17 cellular contexts compared by ENCODE assay signal in genomic region chr16:65888201-65888600, GRCh38.
A peak's percentile ranks its signal among the peaks of the same experiment; 100 is the strongest.
DNase-seq lines count a peak whose midpoint lies in the region; ATAC-seq, FAIRE-seq and TF ChIP-seq lines count a peak whose summit lies in the region.
"Had no signal": no experiment of that assay in that cellular context is flagged by ENCODE, and none has a peak within 500 bp of the region (broad histone marks: within the 10 kb centered on the region; RNA-seq: fewer than 3 reads in every experiment).

No MANE protein-coding gene starts in this region.

- no peak for TF ChIP-seq EP300 in HepG2 (IDR thresholded peaks at IDR 0.05; ENCODE audit: low read depth in 2 of 2, low read length in 2 of 2)
- no peak for TF ChIP-seq EP300 in HepG2 (CRISPR knock-in tag; IDR thresholded peaks at IDR 0.05; ENCODE audit: borderline replicate concordance)

- DNase-seq in NCI-H748 (lab: John Stamatoyannopoulos, UW; ENCODE audit: unreplicated experiment) = peak; percentile 2
- DNase-seq in NCI-H748 treated with DMSO at 0.1 percent for 48 hours (lab: John Stamatoyannopoulos, UW) = no peak
- peak; percentile 15 for DNase-seq in PC-3
- DNase-seq in mammary epithelial cell = no peak
- DNase-seq in CD8-positive, alpha-beta T cell = no peak
- no peak for DNase-seq in HepG2 (ENCODE audit: low spot score)
- DNase-seq in osteoblast (ENCODE audit: insufficient read length, low spot score, missing footprints) = no peak
- DNase-seq: Caco-2; CD8-positive, alpha-beta memory T cell; DMS53; GM23248; IMR-90 had no signal

- H3K27me3 ChIP-seq in PC-3 (ENCODE audit: low read length) = no peaks in the 10 kb centered on the region
- no peaks in the 10 kb centered on the region for H3K27me3 ChIP-seq in mammary epithelial cell (ENCODE audit: insufficient read depth, low read length)
- H3K27me3 ChIP-seq in CD8-positive, alpha-beta T cell (ENCODE audit: insufficient read depth, low read length) = no peaks in the 10 kb centered on the region
- no peaks in the 10 kb centered on the region for H3K27me3 ChIP-seq in HepG2 (ENCODE audit: control insufficient read depth in 1 of 2, insufficient read depth in 2 of 2, low read length in 2 of 2)
- H3K27me3 ChIP-seq in osteoblast (ENCODE audit: insufficient read depth, low read length) = no peaks in the 10 kb centered on the region

- H3K27ac ChIP-seq in PC-3 (ENCODE audit: low read length) (peak overlapping the region; percentile 91), mammary epithelial cell (ENCODE audit: insufficient read depth, low read depth, low read length) (no peak overlapping the region), HepG2 (ENCODE audit: extremely low read length, insufficient read depth, low read length) (no peak overlapping the region), osteoblast (ENCODE audit: low read depth, low read length) (no peak overlapping the region)
- H3K27ac ChIP-seq in CD8-positive, alpha-beta T cell (ENCODE audit: low read depth, low read length) = no peak overlapping the region
- H3K27ac ChIP-seq: 22Rv1, GM23248, HL-60 had no signal

- H3K4me1 ChIP-seq in PC-3 (ENCODE audit: insufficient read depth, low read length) = peaks cover 38% of the 10 kb centered on the region
- peaks cover 29% of the 10 kb centered on the region for H3K4me1 ChIP-seq in mammary epithelial cell (ENCODE audit: insufficient read depth, low read length)
- no peaks in the 10 kb centered on the region for H3K4me1 ChIP-seq in CD8-positive, alpha-beta T cell (ENCODE audit: insufficient read depth, low read length)
- H3K4me1 ChIP-seq in HepG2 (ENCODE audit: insufficient read depth, low read length) = no peaks in the 10 kb centered on the region
- peaks cover 7% of the 10 kb centered on the region for H3K4me1 ChIP-seq in osteoblast (ENCODE audit: insufficient read depth, low read length)
- H3K4me1 ChIP-seq: Caco-2 had no signal

- no peaks in the 10 kb centered on the region for H3F3A ChIP-seq in PC-3 (ENCODE audit: low read length, unreplicated experiment)

- POLR2A ChIA-PET in PC-3 (lab: Charles Lee; ENCODE audit: unreplicated experiment) (no interaction called here), HepG2 (lab: Yijun Ruan, JAX) (no interaction called here)
- POLR2A ChIA-PET in CD8-positive, alpha-beta T cell (lab: Charles Lee) = no interaction called here

- FAIRE-seq in HepG2 (lab: Jason Lieb, UNC) = no peak
- FAIRE-seq: H54 had no signal

- peaks cover 3% of the 10 kb centered on the region for H3K9me3 Mint-ChIP-seq in CD8-positive, alpha-beta T cell
- H3K9me3 Mint-ChIP-seq: CD14-positive monocyte had no signal

- intact Hi-C loops in PC-3 (cut with micrococcal nuclease) (no loop called here), mammary epithelial cell (cut with micrococcal nuclease) (no loop called here), HepG2 (cut with micrococcal nuclease; ENCODE audit: unreplicated experiment) (no loop called here)
- intact Hi-C loops in CD8-positive, alpha-beta T cell (cut with DNase I, micrococcal nuclease) = no loop called here

- no peak for TF ChIP-seq POLR2A in HepG2 (IDR thresholded peaks at IDR 0.05; ENCODE audit: insufficient read depth in 1 of 2, low read depth in 2 of 2, low read length in 2 of 2)

- dilution Hi-C loops in mammary epithelial cell (cut with HindIII; ENCODE audit: low sequenced_read_pairs) = no loop called here

- H3K9me3 ChIP-seq in PC-3 (ENCODE audit: low read length) (no peaks in the 10 kb centered on the region), mammary epithelial cell (replicated peaks; ENCODE audit: insufficient read depth, low read length) (no peaks in the 10 kb centered on the region), HepG2 (ENCODE audit: low read length) (no peaks in the 10 kb centered on the region), osteoblast (ENCODE audit: low read depth, low read length) (no peaks in the 10 kb centered on the region)
- H3K9me3 ChIP-seq in CD8-positive, alpha-beta T cell (ENCODE audit: low read length) = no peaks in the 10 kb centered on the region
- H3K9me3 ChIP-seq: Caco-2 had no signal

- H3K9me2 ChIP-seq in PC-3 (replicated peaks; ENCODE audit: low read length) = no peaks in the 10 kb centered on the region

- H3K36me3 Mint-ChIP-seq in CD8-positive, alpha-beta T cell = no peaks in the 10 kb centered on the region
- H3K36me3 Mint-ChIP-seq: CD14-positive monocyte; CD8-positive, alpha-beta memory T cell had no signal

- WGBS in mammary epithelial cell (ENCODE audit: low coverage, missing lambda C conversion rate) = 82% methylated on average over 8 of the region's 8 CpGs
- WGBS in HepG2 (ENCODE audit: low lambda C conversion rate) = 32% methylated on average over 8 of the region's 8 CpGs

- H4K20me1 ChIP-seq in PC-3 (ENCODE audit: low read length) (no peaks in the 10 kb centered on the region), mammary epithelial cell (ENCODE audit: insufficient read depth, low read length) (no peaks in the 10 kb centered on the region), HepG2 (ENCODE audit: insufficient read depth, low read length) (no peaks in the 10 kb centered on the region), osteoblast (ENCODE audit: insufficient read depth, low read length) (no peaks in the 10 kb centered on the region)

- H3K4me3 ChIP-seq in PC-3 (ENCODE audit: low read length) (no peak overlapping the region), mammary epithelial cell (replicated peaks in 1 of 3; ENCODE audit: insufficient read depth in 1 of 3, low read depth in 2 of 3, low read length in 3 of 3) (no peak overlapping the region), HepG2 (replicated peaks in 1 of 3; ENCODE audit: insufficient read depth in 1 of 3, low read depth in 2 of 3, low read length in 3 of 3) (no peak overlapping the region), osteoblast (ENCODE audit: insufficient read depth, low read length) (no peak overlapping the region)
- H3K4me3 ChIP-seq in CD8-positive, alpha-beta T cell (ENCODE audit: low read depth, low read length) = no peak overlapping the region
- H3K4me3 ChIP-seq: GM23248 had no signal

- TF ChIP-seq RAD21 in HepG2 (CRISPR knock-in tag; IDR thresholded peaks at IDR 0.05) = no peak

- CTCF ChIA-PET in PC-3 (lab: Charles Lee) (no interaction called here), mammary epithelial cell (lab: Charles Lee; ENCODE audit: low non-redundant PET) (no interaction called here), HepG2 (lab: Yijun Ruan, JAX; ENCODE audit: low intra/inter-chr PET ratio, low total read pairs) (no interaction called here)
- CTCF ChIA-PET in CD8-positive, alpha-beta T cell (lab: Charles Lee) = no interaction called here

- H2AFZ ChIP-seq in PC-3 (ENCODE audit: low read length) = 0 out of 2 replicates have a peak overlapping the region, but pooled peaks have one; percentile 13
- peak overlapping the region; percentile 8 for H2AFZ ChIP-seq in mammary epithelial cell (ENCODE audit: low read depth, low read length)
- H2AFZ ChIP-seq in HepG2 (ENCODE audit: low read length) = no peak overlapping the region
- H2AFZ ChIP-seq in osteoblast (ENCODE audit: low read length) = no peak overlapping the region
- H2AFZ ChIP-seq: GM23248 had no signal

- H3K36me3 ChIP-seq in PC-3 (ENCODE audit: low read depth, low read length) (no peaks in the 10 kb centered on the region), mammary epithelial cell (ENCODE audit: insufficient read depth, low read length) (no peaks in the 10 kb centered on the region), HepG2 (replicated peaks in 1 of 2; ENCODE audit: control insufficient read depth in 1 of 2, insufficient read depth in 2 of 2, low read length in 2 of 2) (no peaks in the 10 kb centered on the region), osteoblast (ENCODE audit: insufficient read depth, low read length) (no peaks in the 10 kb centered on the region)
- no peaks in the 10 kb centered on the region for H3K36me3 ChIP-seq in CD8-positive, alpha-beta T cell (ENCODE audit: insufficient read depth, low read length)

- no peaks in the 10 kb centered on the region for H3K4me1 Mint-ChIP-seq in CD8-positive, alpha-beta T cell (ENCODE audit: low read depth)
- H3K4me1 Mint-ChIP-seq: CD14-positive monocyte; CD8-positive, alpha-beta memory T cell had no signal

- ATAC-seq in PC-3 (no peak), HepG2 (no peak)
- ATAC-seq in CD8-positive, alpha-beta T cell = no peak
- ATAC-seq: HCT116 had no signal

- H3K4me3 Mint-ChIP-seq in CD8-positive, alpha-beta T cell = no peak overlapping the region
- H3K4me3 Mint-ChIP-seq: CD14-positive monocyte; CD8-positive, alpha-beta memory T cell had no signal

- TF ChIP-seq CTCF in PC-3 (conservative IDR thresholded peaks at IDR 0.05; ENCODE audit: low read depth, low read length) = no peak
- TF ChIP-seq CTCF in mammary epithelial cell (conservative IDR thresholded peaks at IDR 0.05 in 1 of 2, IDR thresholded peaks at IDR 0.05 in 1 of 2; ENCODE audit: extremely low read depth in 1 of 2, insufficient read depth in 1 of 2, low read depth in 1 of 2, low read length in 2 of 2) = no peak
- TF ChIP-seq CTCF in CD8-positive, alpha-beta T cell (IDR thresholded peaks at IDR 0.05) = no peak
- no peak for TF ChIP-seq CTCF in HepG2 (CRISPR knock-in tag; IDR thresholded peaks at IDR 0.05)
- no peak for TF ChIP-seq CTCF in osteoblast (IDR thresholded peaks at IDR 0.05; ENCODE audit: extremely low read depth, low read depth, low read length)

- in situ Hi-C loops in mammary epithelial cell (cut with MboI; ENCODE audit: low sequenced_read_pairs in 2 of 2) (no loop called here), HepG2 (cut with HindIII; ENCODE audit: extremely low pct_ligation_motif_present, low pct_unique_long_range_greater_than_20kb) (no loop called here)

- no peaks in the 10 kb centered on the region for H3K27me3 Mint-ChIP-seq in CD8-positive, alpha-beta T cell (ENCODE audit: low read depth)
- H3K27me3 Mint-ChIP-seq: CD8-positive, alpha-beta memory T cell had no signal

- H3K4me2 ChIP-seq in PC-3 (ENCODE audit: low read length) = no peak overlapping the region
- no peak overlapping the region for H3K4me2 ChIP-seq in mammary epithelial cell (ENCODE audit: insufficient read depth, low read depth, low read length)
- H3K4me2 ChIP-seq in HepG2 (ENCODE audit: low read depth, low read length) = no peak overlapping the region
- H3K4me2 ChIP-seq in osteoblast (ENCODE audit: insufficient read depth, low read length) = no peak overlapping the region

- BruUV-seq in PC-3 (replicated peaks; lab: Mats Ljungman, UMichigan) (no TSS peak), mammary epithelial cell (replicated peaks; lab: Mats Ljungman, UMichigan) (no TSS peak), HepG2 (replicated peaks; lab: Mats Ljungman, UMichigan) (no TSS peak)

- H3K9ac ChIP-seq in PC-3 (ENCODE audit: low read length) = no peak overlapping the region; the same call in 1 of the 2 replicates
- H3K9ac ChIP-seq in mammary epithelial cell (ENCODE audit: insufficient read depth, low read length) = no peak overlapping the region
- H3K9ac ChIP-seq in HepG2 (ENCODE audit: insufficient read depth, low read depth, low read length) = no peak overlapping the region
- H3K9ac ChIP-seq: GM23248 had no signal

- H3K27ac Mint-ChIP-seq in CD8-positive, alpha-beta T cell = no peak overlapping the region
- H3K27ac Mint-ChIP-seq: CD14-positive monocyte; CD8-positive, alpha-beta memory T cell had no signal

- H3K79me2 ChIP-seq in PC-3 (ENCODE audit: low read length) = no peaks in the 10 kb centered on the region
- no peaks in the 10 kb centered on the region for H3K79me2 ChIP-seq in mammary epithelial cell (ENCODE audit: insufficient read depth, low read length)
- no peaks in the 10 kb centered on the region for H3K79me2 ChIP-seq in HepG2 (ENCODE audit: insufficient read depth, low read length)
- no peaks in the 10 kb centered on the region for H3K79me2 ChIP-seq in osteoblast (ENCODE audit: insufficient read depth, low read length)

Comparison
In these comparisons a context has a peak if more than half of its experiments do, and no peak if none do; other contexts are left out.
1. DNase-seq: peak in NCI-H748 (single experiment) and PC-3 (single experiment); none in NCI-H748 treated with DMSO at 0.1 percent for 48 hours (single experiment), mammary epithelial cell (single experiment), CD8-positive, alpha-beta T cell (0 of 7), HepG2 (single experiment) and osteoblast (single experiment).
2. H2AFZ ChIP-seq: peak in PC-3 (single experiment) and mammary epithelial cell (single experiment); none in HepG2 (single experiment) and osteoblast (single experiment).